1 cellular context compared by ENCODE assay signal in the genomic region with DNA sequence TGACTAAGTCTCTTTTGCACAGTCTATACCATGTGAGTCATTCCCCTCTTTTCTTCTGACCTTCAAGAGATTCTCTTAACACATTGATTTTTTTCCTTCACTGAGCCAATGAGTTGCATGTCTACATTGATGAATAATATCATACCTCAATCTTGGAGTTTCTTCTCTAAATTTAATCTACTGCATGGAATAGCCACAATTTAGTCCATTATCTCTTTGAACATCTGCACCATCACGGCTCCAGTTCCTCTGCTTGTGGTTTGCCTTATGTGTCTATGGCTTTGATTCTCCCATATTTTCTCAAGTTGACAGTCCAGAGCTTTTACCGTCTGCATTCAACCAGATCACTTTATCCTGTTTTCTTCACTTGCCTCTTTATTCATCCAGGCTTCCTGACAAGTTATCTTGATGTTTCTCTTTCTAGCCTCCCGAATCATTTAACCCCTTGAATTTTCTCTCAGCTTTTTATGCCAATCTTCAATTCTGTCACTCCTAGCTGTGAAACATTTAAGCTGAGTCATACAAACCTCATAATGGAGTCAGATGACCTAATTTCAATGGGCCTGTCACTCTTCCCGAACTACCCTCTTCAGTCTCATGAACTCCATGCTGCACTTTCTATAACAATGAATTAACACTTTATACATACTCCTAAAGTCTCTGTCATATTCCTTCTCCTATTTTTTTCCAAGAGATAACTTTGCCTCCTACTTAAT.
TF ChIP-seq lines count a peak whose summit lies in the region.

No MANE protein-coding gene starts in this region.

TF ChIP-seq in GM23338, 12 proteins besides CTCF, POLR2A, EP300 and RAD21:
- TF ChIP-seq ZNF114 (CRISPR knock-in tag; IDR thresholded peaks at IDR 0.05) (no peak), STAT1 (IDR thresholded peaks at IDR 0.05; ENCODE audit: unreplicated experiment) (no peak), EZH2 (IDR thresholded peaks at IDR 0.05; ENCODE audit: low read depth, unreplicated experiment) (no peak), ZNF331 (CRISPR knock-in tag; IDR thresholded peaks at IDR 0.05; ENCODE audit: low read depth) (no peak), EZH2phosphoT487 (IDR thresholded peaks at IDR 0.05; ENCODE audit: unreplicated experiment) (no peak), CREB1 (CRISPR knock-in tag; IDR thresholded peaks at IDR 0.05; ENCODE audit: low read depth) (no peak), NANOG (IDR thresholded peaks at IDR 0.05; ENCODE audit: borderline replicate concordance) (no peak), POLR2AphosphoS5 (IDR thresholded peaks at IDR 0.05; ENCODE audit: low read depth) (no peak), JUNB (IDR thresholded peaks at IDR 0.05; ENCODE audit: unreplicated experiment) (no peak)
- TF ChIP-seq, protein P1, sequence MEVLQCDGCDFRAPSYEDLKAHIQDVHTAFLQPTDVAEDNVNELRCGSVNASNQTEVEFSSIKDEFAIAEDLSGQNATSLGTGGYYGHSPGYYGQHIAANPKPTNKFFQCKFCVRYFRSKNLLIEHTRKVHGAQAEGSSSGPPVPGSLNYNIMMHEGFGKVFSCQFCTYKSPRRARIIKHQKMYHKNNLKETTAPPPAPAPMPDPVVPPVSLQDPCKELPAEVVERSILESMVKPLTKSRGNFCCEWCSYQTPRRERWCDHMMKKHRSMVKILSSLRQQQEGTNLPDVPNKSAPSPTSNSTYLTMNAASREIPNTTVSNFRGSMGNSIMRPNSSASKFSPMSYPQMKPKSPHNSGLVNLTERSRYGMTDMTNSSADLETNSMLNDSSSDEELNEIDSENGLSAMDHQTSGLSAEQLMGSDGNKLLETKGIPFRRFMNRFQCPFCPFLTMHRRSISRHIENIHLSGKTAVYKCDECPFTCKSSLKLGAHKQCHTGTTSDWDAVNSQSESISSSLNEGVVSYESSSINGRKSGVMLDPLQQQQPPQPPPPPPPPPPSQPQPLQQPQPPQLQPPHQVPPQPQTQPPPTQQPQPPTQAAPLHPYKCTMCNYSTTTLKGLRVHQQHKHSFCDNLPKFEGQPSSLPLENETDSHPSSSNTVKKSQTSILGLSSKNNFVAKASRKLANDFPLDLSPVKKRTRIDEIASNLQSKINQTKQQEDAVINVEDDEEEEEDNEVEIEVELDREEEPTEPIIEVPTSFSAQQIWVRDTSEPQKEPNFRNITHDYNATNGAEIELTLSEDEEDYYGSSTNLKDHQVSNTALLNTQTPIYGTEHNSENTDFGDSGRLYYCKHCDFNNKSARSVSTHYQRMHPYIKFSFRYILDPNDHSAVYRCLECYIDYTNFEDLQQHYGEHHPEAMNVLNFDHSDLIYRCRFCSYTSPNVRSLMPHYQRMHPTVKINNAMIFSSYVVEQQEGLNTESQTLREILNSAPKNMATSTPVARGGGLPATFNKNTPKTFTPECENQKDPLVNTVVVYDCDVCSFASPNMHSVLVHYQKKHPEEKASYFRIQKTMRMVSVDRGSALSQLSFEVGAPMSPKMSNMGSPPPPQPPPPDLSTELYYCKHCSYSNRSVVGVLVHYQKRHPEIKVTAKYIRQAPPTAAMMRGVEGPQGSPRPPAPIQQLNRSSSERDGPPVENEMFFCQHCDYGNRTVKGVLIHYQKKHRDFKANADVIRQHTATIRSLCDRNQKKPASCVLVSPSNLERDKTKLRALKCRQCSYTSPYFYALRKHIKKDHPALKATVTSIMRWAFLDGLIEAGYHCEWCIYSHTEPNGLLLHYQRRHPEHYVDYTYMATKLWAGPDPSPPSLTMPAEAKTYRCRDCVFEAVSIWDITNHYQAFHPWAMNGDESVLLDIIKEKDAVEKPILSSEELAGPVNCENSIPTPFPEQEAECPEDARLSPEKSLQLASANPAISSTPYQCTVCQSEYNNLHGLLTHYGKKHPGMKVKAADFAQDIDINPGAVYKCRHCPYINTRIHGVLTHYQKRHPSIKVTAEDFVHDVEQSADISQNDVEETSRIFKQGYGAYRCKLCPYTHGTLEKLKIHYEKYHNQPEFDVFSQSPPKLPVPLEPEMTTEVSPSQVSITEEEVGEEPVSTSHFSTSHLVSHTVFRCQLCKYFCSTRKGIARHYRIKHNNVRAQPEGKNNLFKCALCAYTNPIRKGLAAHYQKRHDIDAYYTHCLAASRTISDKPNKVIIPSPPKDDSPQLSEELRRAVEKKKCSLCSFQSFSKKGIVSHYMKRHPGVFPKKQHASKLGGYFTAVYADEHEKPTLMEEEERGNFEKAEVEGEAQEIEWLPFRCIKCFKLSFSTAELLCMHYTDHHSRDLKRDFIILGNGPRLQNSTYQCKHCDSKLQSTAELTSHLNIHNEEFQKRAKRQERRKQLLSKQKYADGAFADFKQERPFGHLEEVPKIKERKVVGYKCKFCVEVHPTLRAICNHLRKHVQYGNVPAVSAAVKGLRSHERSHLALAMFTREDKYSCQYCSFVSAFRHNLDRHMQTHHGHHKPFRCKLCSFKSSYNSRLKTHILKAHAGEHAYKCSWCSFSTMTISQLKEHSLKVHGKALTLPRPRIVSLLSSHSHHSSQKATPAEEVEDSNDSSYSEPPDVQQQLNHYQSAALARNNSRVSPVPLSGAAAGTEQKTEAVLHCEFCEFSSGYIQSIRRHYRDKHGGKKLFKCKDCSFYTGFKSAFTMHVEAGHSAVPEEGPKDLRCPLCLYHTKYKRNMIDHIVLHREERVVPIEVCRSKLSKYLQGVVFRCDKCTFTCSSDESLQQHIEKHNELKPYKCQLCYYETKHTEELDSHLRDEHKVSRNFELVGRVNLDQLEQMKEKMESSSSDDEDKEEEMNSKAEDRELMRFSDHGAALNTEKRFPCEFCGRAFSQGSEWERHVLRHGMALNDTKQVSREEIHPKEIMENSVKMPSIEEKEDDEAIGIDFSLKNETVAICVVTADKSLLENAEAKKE (CRISPR knock-in tag; IDR thresholded peaks at IDR 0.05): no peak
- TF ChIP-seq, protein P2, sequence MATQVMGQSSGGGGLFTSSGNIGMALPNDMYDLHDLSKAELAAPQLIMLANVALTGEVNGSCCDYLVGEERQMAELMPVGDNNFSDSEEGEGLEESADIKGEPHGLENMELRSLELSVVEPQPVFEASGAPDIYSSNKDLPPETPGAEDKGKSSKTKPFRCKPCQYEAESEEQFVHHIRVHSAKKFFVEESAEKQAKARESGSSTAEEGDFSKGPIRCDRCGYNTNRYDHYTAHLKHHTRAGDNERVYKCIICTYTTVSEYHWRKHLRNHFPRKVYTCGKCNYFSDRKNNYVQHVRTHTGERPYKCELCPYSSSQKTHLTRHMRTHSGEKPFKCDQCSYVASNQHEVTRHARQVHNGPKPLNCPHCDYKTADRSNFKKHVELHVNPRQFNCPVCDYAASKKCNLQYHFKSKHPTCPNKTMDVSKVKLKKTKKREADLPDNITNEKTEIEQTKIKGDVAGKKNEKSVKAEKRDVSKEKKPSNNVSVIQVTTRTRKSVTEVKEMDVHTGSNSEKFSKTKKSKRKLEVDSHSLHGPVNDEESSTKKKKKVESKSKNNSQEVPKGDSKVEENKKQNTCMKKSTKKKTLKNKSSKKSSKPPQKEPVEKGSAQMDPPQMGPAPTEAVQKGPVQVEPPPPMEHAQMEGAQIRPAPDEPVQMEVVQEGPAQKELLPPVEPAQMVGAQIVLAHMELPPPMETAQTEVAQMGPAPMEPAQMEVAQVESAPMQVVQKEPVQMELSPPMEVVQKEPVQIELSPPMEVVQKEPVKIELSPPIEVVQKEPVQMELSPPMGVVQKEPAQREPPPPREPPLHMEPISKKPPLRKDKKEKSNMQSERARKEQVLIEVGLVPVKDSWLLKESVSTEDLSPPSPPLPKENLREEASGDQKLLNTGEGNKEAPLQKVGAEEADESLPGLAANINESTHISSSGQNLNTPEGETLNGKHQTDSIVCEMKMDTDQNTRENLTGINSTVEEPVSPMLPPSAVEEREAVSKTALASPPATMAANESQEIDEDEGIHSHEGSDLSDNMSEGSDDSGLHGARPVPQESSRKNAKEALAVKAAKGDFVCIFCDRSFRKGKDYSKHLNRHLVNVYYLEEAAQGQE (IDR thresholded peaks at IDR 0.05; ENCODE audit: unreplicated experiment): no peak
- TF ChIP-seq, protein P3, sequence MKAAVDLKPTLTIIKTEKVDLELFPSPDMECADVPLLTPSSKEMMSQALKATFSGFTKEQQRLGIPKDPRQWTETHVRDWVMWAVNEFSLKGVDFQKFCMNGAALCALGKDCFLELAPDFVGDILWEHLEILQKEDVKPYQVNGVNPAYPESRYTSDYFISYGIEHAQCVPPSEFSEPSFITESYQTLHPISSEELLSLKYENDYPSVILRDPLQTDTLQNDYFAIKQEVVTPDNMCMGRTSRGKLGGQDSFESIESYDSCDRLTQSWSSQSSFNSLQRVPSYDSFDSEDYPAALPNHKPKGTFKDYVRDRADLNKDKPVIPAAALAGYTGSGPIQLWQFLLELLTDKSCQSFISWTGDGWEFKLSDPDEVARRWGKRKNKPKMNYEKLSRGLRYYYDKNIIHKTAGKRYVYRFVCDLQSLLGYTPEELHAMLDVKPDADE (IDR thresholded peaks at IDR 0.05): no peak
TF ChIP-seq in GM23338: peak in this region for 0.
